Comparison of ENCODE assay signal across 31 cellular contexts in genomic region chr9:97962575-97962974, GRCh38. TPM values are rescaled to one million over a fixed set of nuclear protein-coding genes. Genes with fewer than 3 reads are reported as not detected.
"Had no signal": no experiment of that assay in that cellular context is flagged by ENCODE, and none has a peak within 500 bp of the region (broad histone marks: within the 10 kb centered on the region; RNA-seq: fewer than 3 reads in every experiment).

No MANE protein-coding gene starts in this region.

- H3K4me1 Mint-ChIP-seq: endodermal cell, mesothelial cell of epicardium, naive B cell had no signal

- H3K4me1 ChIP-seq: colonic mucosa, esophagus squamous epithelium, left lung, lower lobe of right lung had no signal

- H3K27me3 ChIP-seq: colonic mucosa, gastrocnemius medialis had no signal

- H3K4me3 Mint-ChIP-seq: dendritic cell treated with granulocyte-macrophage colony-stimulating factor and Interleukin-4, amounts not matched to agents 40 ng/mL and 50 ng/mL, for 4 days; effector memory CD8-positive, alpha-beta T cell; endodermal cell; mesothelial cell of epicardium; naive B cell had no signal

- H3K36me3 ChIP-seq: colonic mucosa, esophagus squamous epithelium, gastrocnemius medialis, heart right ventricle, left lung, lower lobe of right lung had no signal

- H3K27ac Mint-ChIP-seq: dendritic cell treated with granulocyte-macrophage colony-stimulating factor and Interleukin-4, amounts not matched to agents 40 ng/mL and 50 ng/mL, for 4 days; effector memory CD8-positive, alpha-beta T cell; endodermal cell; mesothelial cell of epicardium; naive B cell had no signal

- H3K36me3 Mint-ChIP-seq: mesothelial cell of epicardium had no signal

- H3K27me3 Mint-ChIP-seq: dendritic cell treated with granulocyte-macrophage colony-stimulating factor and Interleukin-4, amounts not matched to agents 40 ng/mL and 50 ng/mL, for 4 days had no signal

- H3K27ac ChIP-seq: colonic mucosa, epithelial cell of prostate, esophagus squamous epithelium, gastrocnemius medialis, heart right ventricle, left lung, lower lobe of right lung had no signal

- H3K9me3 ChIP-seq: colonic mucosa, esophagus squamous epithelium, gastrocnemius medialis, heart right ventricle, left lung, lower lobe of right lung, mucosa of descending colon had no signal

- ATAC-seq: effector memory CD8-positive, alpha-beta T cell; esophagus mucosa; gastrocnemius medialis; left cardiac atrium; left lung; lower lobe of right lung; mucosa of descending colon had no signal

- DNase-seq: colonic mucosa; cortex of kidney; effector CD8-positive, alpha-beta T cell; effector memory CD8-positive, alpha-beta T cell; endodermal cell; erythroblast; esophagus squamous epithelium; foreskin fibroblast; foreskin melanocyte; gastrocnemius medialis; glutamatergic neuron; head of caudate nucleus; heart right ventricle; hippocampal formation; left cardiac atrium; left lung; left ventricle myocardium superior; lower lobe of right lung; mesenchymal stem cell; mucosa of descending colon; naive B cell had no signal

- H3K9me3 Mint-ChIP-seq: dendritic cell treated with granulocyte-macrophage colony-stimulating factor and Interleukin-4, amounts not matched to agents 40 ng/mL and 50 ng/mL, for 4 days; effector memory CD8-positive, alpha-beta T cell; endodermal cell; mesothelial cell of epicardium; naive B cell had no signal

- H3K4me3 ChIP-seq: colonic mucosa, esophagus squamous epithelium, gastrocnemius medialis, heart right ventricle, left lung, lower lobe of right lung, mucosa of descending colon had no signal

RNA-seq across cellular contexts. Expression of gene HEMGN, which starts 24.6 kb away (rescaled TPM):
- total RNA-seq: dermis microvascular lymphatic vessel endothelial cell, endodermal cell, esophagus mucosa, esophagus squamous epithelium, glomerular endothelial cell, kidney epithelial cell, left ventricle myocardium superior, lung microvascular endothelial cell, mesenteric fat pad, mesothelial cell of epicardium, mucosa of descending colon had no signal
- polyA plus RNA-seq: heart right ventricle, keratinocyte had no signal
